28 cellular contexts compared by ENCODE assay signal in the genomic region with DNA sequence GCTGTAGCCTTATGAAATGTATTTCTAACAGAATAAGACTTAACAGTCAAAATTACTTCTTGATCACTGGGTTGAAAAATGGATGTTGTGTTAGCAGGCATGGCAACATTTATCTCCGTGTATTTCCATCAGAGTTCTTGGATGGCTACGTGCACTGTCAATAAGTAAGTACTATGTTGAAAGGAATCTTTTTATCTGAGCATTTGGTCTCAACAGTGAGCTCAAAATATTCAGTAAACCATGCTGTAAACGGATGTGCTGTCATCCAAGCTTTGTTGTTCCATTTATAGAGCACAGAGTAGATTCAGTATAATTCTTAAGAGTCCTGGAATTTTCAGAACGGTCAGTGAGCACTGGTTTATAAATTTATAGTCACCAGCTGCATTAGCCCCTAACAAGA. TPM values are rescaled to one million over a fixed set of nuclear protein-coding genes. Genes with fewer than 3 reads are reported as not detected.
DNase-seq lines count a peak whose midpoint lies in the region; ATAC-seq, FAIRE-seq and TF ChIP-seq lines count a peak whose summit lies in the region.
"Had no signal": no experiment of that assay in that cellular context is flagged by ENCODE, and none has a peak within 500 bp of the region (broad histone marks: within the 10 kb centered on the region; RNA-seq: fewer than 3 reads in every experiment).

No MANE protein-coding gene starts in this region.

- no peak overlapping the region for H2AK5ac ChIP-seq in IMR-90 (ENCODE audit: low read depth, low read length)

- TF ChIP-seq EP300 in stomach (IDR thresholded peaks at IDR 0.05) = no peak

- H3K14ac ChIP-seq in IMR-90 (replicated peaks; ENCODE audit: low read depth, low read length) = 0 out of 2 replicates have a peak overlapping the region, but pooled peaks have one; percentile 39

- H3K18ac ChIP-seq in IMR-90 (ENCODE audit: low read depth, low read length) = no peak overlapping the region

- DNase-seq in CD4-positive, alpha-beta T cell = no peak
- no peak for DNase-seq in IMR-90
- no peak for DNase-seq in left cardiac atrium
- no peak for DNase-seq in osteocyte (ENCODE audit: extremely low spot score, unreplicated experiment)
- DNase-seq in kidney = no peak
- no peak for DNase-seq in stomach
- DNase-seq: ACHN; activated CD8-positive, alpha-beta T cell treated with anti-CD3 and anti-CD28 coated beads for 36 hours; activated naive CD8-positive, alpha-beta T cell treated with anti-CD3 and anti-CD28 coated beads, Interleukin-2, amount 10 ng/mL, durations not matched to agents 7 days and 5 days; COR-L47; DMS79; dorsolateral prefrontal cortex; KG1; MG63; NCI-H2029 treated with DMSO at 0.1 percent for 48 hours; NCI-H2227 treated with DMSO at 0.1 percent for 48 hours; T-cell; upper lobe of left lung had no signal

- H3K27me3 ChIP-seq in CD4-positive, alpha-beta T cell (ENCODE audit: control insufficient read depth, insufficient read depth, low read length) = no peaks in the 10 kb centered on the region
- H3K27me3 ChIP-seq in IMR-90 (ENCODE audit: control insufficient read depth, insufficient read depth, low read length) (no peaks in the 10 kb centered on the region), stomach (no peaks in the 10 kb centered on the region)
- H3K27me3 ChIP-seq: BLaER1, dorsolateral prefrontal cortex, MG63, upper lobe of left lung had no signal

- H3K27me3 Mint-ChIP-seq in CD4-positive, alpha-beta T cell = no peaks in the 10 kb centered on the region
- H3K27me3 Mint-ChIP-seq in osteocyte (ENCODE audit: unreplicated experiment) = no peaks in the 10 kb centered on the region
- H3K27me3 Mint-ChIP-seq: activated CD8-positive, alpha-beta T cell treated with anti-CD3 and anti-CD28 coated beads for 36 hours; activated naive CD8-positive, alpha-beta T cell treated with anti-CD3 and anti-CD28 coated beads, Interleukin-2, amount 10 ng/mL, durations not matched to agents 7 days and 5 days; progenitor cell of endocrine pancreas; T-cell had no signal

- H2AK9ac ChIP-seq in IMR-90 (replicated peaks; ENCODE audit: low read depth, low read length, poor library complexity) = no peak overlapping the region

- no peak overlapping the region for H4K5ac ChIP-seq in IMR-90 (ENCODE audit: low read depth, low read length)

- peaks cover 74% of the 10 kb centered on the region for H3K36me3 Mint-ChIP-seq in CD4-positive, alpha-beta T cell (ENCODE audit: low read depth)
- peaks cover 21% of the 10 kb centered on the region for H3K36me3 Mint-ChIP-seq in osteocyte (ENCODE audit: unreplicated experiment)

- dilution Hi-C loops in IMR-90 (cut with HindIII; ENCODE audit: low sequenced_read_pairs, unreplicated experiment) = no loop called here

- intact Hi-C loops in CD4-positive, alpha-beta T cell (cut with DNase I, micrococcal nuclease) = no loop called here
- intact Hi-C loops in IMR-90 (cut with micrococcal nuclease) (no loop called here), left cardiac atrium (cut with DNase I) (no loop called here), kidney (cut with DNase I) (no loop called here), stomach (cut with DNase I; ENCODE audit: low total_unique reads) (no loop called here)

- CTCF ChIA-PET in CD4-positive, alpha-beta T cell (lab: Charles Lee) = interaction anchor here (0.9 to 1.0 kb wide), 2 partner anchors 11 to 16 kb away, joined by 3 to 4 read pairs; no protein-coding TSS in a partner anchor
- CTCF ChIA-PET in IMR-90 (lab: Yijun Ruan, JAX) = interaction anchor here (0.5 kb wide), 1 partner anchor 43 kb away, joined by 3 read pairs; no protein-coding TSS in a partner anchor

- no TSS peak for BruUV-seq in IMR-90 (replicated peaks; lab: Mats Ljungman, UMichigan)

- FAIRE-seq in kidney (lab: Jason Lieb, UNC) = no peak
- FAIRE-seq: frontal cortex, HTR-8/SVneo, RCC 7860, TTC549 had no signal

- in situ Hi-C loops in IMR-90 (cut with MboI; ENCODE audit: low sequenced_read_pairs) = no loop called here

- H3K9me3 Mint-ChIP-seq in CD4-positive, alpha-beta T cell = no peaks in the 10 kb centered on the region
- peaks cover 4% of the 10 kb centered on the region for H3K9me3 Mint-ChIP-seq in osteocyte (ENCODE audit: unreplicated experiment)

- no peak overlapping the region for H3K27ac Mint-ChIP-seq in CD4-positive, alpha-beta T cell
- peak overlapping the region; percentile 4 for H3K27ac Mint-ChIP-seq in osteocyte (ENCODE audit: unreplicated experiment)
- H3K27ac Mint-ChIP-seq: activated CD8-positive, alpha-beta T cell treated with anti-CD3 and anti-CD28 coated beads for 36 hours; activated naive CD8-positive, alpha-beta T cell treated with anti-CD3 and anti-CD28 coated beads, Interleukin-2, amount 10 ng/mL, durations not matched to agents 7 days and 5 days had no signal

- no peak for TF ChIP-seq RAD21 in IMR-90 (IDR thresholded peaks at IDR 0.05; ENCODE audit: low read length)

- no peak overlapping the region for H4K91ac ChIP-seq in IMR-90 (ENCODE audit: insufficient read depth, low read depth, low read length)

- H3K56ac ChIP-seq in IMR-90 (ENCODE audit: extremely low read depth, insufficient read depth, low read length) = no peak overlapping the region

- H3K36me3 ChIP-seq in IMR-90 (ENCODE audit: control insufficient read depth, insufficient read depth, low read length) = peaks cover 3% of the 10 kb centered on the region
- H3K36me3 ChIP-seq in kidney (ENCODE audit: control insufficient read depth in 1 of 2, insufficient read depth in 2 of 2, low read length in 2 of 2) = no peaks in the 10 kb centered on the region
- peaks cover 0 to 6% (median 0%) of the 10 kb centered on the region in 4 donors for H3K36me3 ChIP-seq in stomach

- H2BK20ac ChIP-seq in IMR-90 (ENCODE audit: low read depth, low read length) = no peak overlapping the region

- H3K4me3 ChIP-seq in IMR-90 (ENCODE audit: insufficient read depth, low read depth, low read length) (no peak overlapping the region), kidney (ENCODE audit: low read length in 2 of 2) (no peak overlapping the region), stomach (no peak overlapping the region)
- H3K4me3 ChIP-seq: BLaER1, dorsolateral prefrontal cortex, MG63, upper lobe of left lung had no signal

- peaks cover 34 to 65% of the 10 kb centered on the region in 2 experiments for H3K79me1 ChIP-seq in IMR-90 (ENCODE audit: low read depth in 1 of 2, low read length in 2 of 2)

- no peak overlapping the region for H2AFZ ChIP-seq in IMR-90 (replicated peaks; ENCODE audit: low read length, poor library complexity)

- no peak overlapping the region for H3K4ac ChIP-seq in IMR-90 (ENCODE audit: low read depth, low read length)

- H3K9me1 ChIP-seq in IMR-90 (ENCODE audit: insufficient read depth, low read length) = peaks cover 5% of the 10 kb centered on the region; the same call in 1 of the 2 replicates

- no peak for TF ChIP-seq CTCF in CD4-positive, alpha-beta T cell (IDR thresholded peaks at IDR 0.05)
- TF ChIP-seq CTCF in IMR-90 (conservative IDR thresholded peaks at IDR 0.05; ENCODE audit: low read depth, low read length) (no peak), osteocyte (IDR thresholded peaks at IDR 0.05) (no peak), kidney (IDR thresholded peaks at IDR 0.05; ENCODE audit: borderline replicate concordance, extremely low read depth, insufficient read depth) (no peak), stomach (IDR thresholded peaks at IDR 0.05) (no peak)

- H3K4me1 Mint-ChIP-seq in CD4-positive, alpha-beta T cell (ENCODE audit: low read depth) = peaks cover 92% of the 10 kb centered on the region
- peaks cover 88% of the 10 kb centered on the region for H3K4me1 Mint-ChIP-seq in osteocyte (ENCODE audit: unreplicated experiment)

- no peak overlapping the region for H3K27ac ChIP-seq in CD4-positive, alpha-beta T cell (ENCODE audit: low read depth, low read length)
- no peak overlapping the region for H3K27ac ChIP-seq in IMR-90 (ENCODE audit: insufficient read depth, low read length)
- no peak overlapping the region for H3K27ac ChIP-seq in kidney (ENCODE audit: low read depth in 2 of 2, low read length in 2 of 2)
- no peak overlapping the region for H3K27ac ChIP-seq in stomach
- H3K27ac ChIP-seq: BLaER1, dorsolateral prefrontal cortex, upper lobe of left lung had no signal

- no peak overlapping the region for H2BK120ac ChIP-seq in IMR-90 (ENCODE audit: low read depth, low read length)

- no peaks in the 10 kb centered on the region for H3K9me3 ChIP-seq in CD4-positive, alpha-beta T cell (ENCODE audit: control insufficient read depth, low read length)
- no peaks in the 10 kb centered on the region for H3K9me3 ChIP-seq in IMR-90 (ENCODE audit: control insufficient read depth, insufficient read depth, low read length)
- H3K9me3 ChIP-seq in kidney (ENCODE audit: control insufficient read depth in 1 of 2, low read length in 2 of 2) = no peaks in the 10 kb centered on the region
- no peaks in the 10 kb centered on the region for H3K9me3 ChIP-seq in stomach
- H3K9me3 ChIP-seq: MG63, upper lobe of left lung had no signal

- no peak overlapping the region for H3K23ac ChIP-seq in IMR-90 (ENCODE audit: low read depth, low read length)

- H3K4me2 ChIP-seq in IMR-90 (ENCODE audit: low read depth, low read length) = no peak overlapping the region
- H3K4me2 ChIP-seq: BLaER1 had no signal

- ATAC-seq in CD4-positive, alpha-beta T cell (ENCODE audit: poor library complexity) = no peak
- ATAC-seq in IMR-90 (ENCODE audit: low read depth) (no peak), left cardiac atrium (peak; percentile 15 to 49), HG02623 (IDR thresholded peaks at IDR 0.05; ENCODE audit: unreplicated experiment) (no peak), HG02884 (IDR thresholded peaks at IDR 0.05; ENCODE audit: unreplicated experiment) (no peak)
- ATAC-seq: activated CD4-positive, CD25-positive, alpha-beta regulatory T cell treated with anti-CD3 and anti-CD28 coated beads, Interleukin-2, amount 50 U/mL, for 24 hours; activated CD8-positive, alpha-beta T cell treated with anti-CD3 and anti-CD28 coated beads for 36 hours; HCT116; T-cell had no signal

- 100% methylated on average over 2 of the region's 4 CpGs; no CpG with 5 or more reads in 1 of the 2 experiments for WGBS in IMR-90 (ENCODE audit: extremely low coverage in 2 of 2, insufficient read length in 1 of 2), 2 experiments
- WGBS in stomach, 5 donors = 75 to 83% (median 83%) methylated on average over 4 of the region's 4 CpGs

- peak overlapping the region; percentile 43 for H2BK5ac ChIP-seq in IMR-90 (ENCODE audit: low read depth, low read length, poor library complexity, severe bottlenecking)

- H3K4me3 Mint-ChIP-seq in CD4-positive, alpha-beta T cell = peak overlapping the region; percentile 6
- H3K4me3 Mint-ChIP-seq in osteocyte (ENCODE audit: unreplicated experiment) = no peak overlapping the region
- H3K4me3 Mint-ChIP-seq: activated CD8-positive, alpha-beta T cell treated with anti-CD3 and anti-CD28 coated beads for 36 hours; activated naive CD8-positive, alpha-beta T cell treated with anti-CD3 and anti-CD28 coated beads, Interleukin-2, amount 10 ng/mL, durations not matched to agents 7 days and 5 days had no signal

- H2BK15ac ChIP-seq in IMR-90 (ENCODE audit: low read depth, low read length) = 0 out of 3 replicates have a peak overlapping the region, but pooled peaks have one; percentile 23

- peaks cover 54% of the 10 kb centered on the region for H4K20me1 ChIP-seq in IMR-90 (ENCODE audit: insufficient read depth, low read length)

- 0 out of 4 replicates have a peak overlapping the region, but pooled peaks of 1 of the 2 experiments have one; percentile 21 for H4K8ac ChIP-seq in IMR-90 (ENCODE audit: low read depth in 2 of 2, low read length in 2 of 2)

- H3K4me1 ChIP-seq in IMR-90 (ENCODE audit: control insufficient read depth, insufficient read depth, low read length) (peaks cover 11% of the 10 kb centered on the region), kidney (ENCODE audit: control insufficient read depth in 1 of 2, insufficient read depth in 1 of 2, low read depth in 1 of 2, low read length in 2 of 2) (no peaks in the 10 kb centered on the region), stomach (peaks cover 8 to 91% (median 48%) of the 10 kb centered on the region in 4 donors)
- H3K4me1 ChIP-seq: BLaER1 had no signal

- H3K9ac ChIP-seq in IMR-90 (ENCODE audit: low read depth, low read length) = no peak overlapping the region
- H3K9ac ChIP-seq in kidney (ENCODE audit: low read length in 2 of 2) = no peak overlapping the region
- H3K9ac ChIP-seq: BLaER1 had no signal

- TF ChIP-seq POLR2A in IMR-90 (IDR thresholded peaks at IDR 0.05; ENCODE audit: low read depth, low read length) = no peak
- no peak for TF ChIP-seq POLR2A in stomach (IDR thresholded peaks at IDR 0.05)

- POLR2A ChIA-PET in CD4-positive, alpha-beta T cell (lab: Charles Lee) = interaction anchor here (0.8 kb wide), 1 partner anchor 11 kb away, joined by 3 read pairs; no protein-coding TSS in a partner anchor
- POLR2A ChIA-PET in IMR-90 (lab: Charles Lee; ENCODE audit: unreplicated experiment) = no interaction called here

RNA-seq across cellular contexts. Expression of a gene that starts 15.5 kb away (rescaled TPM):
- total RNA-seq in CD4-positive, alpha-beta T cell = 100 to 1,000 TPM; 205 to 213 TPM
- total RNA-seq in IMR-90 (2012; rRNA removed) (70.4 and 90.3 TPM in 2 replicates), left cardiac atrium (10 to 100 TPM; 74.7 to 89.2 TPM), osteocyte (128 and 129 TPM in 2 replicates), kidney (129 TPM), stomach (100 to 1,000 TPM in 4 of 5 donors, 10 to 100 TPM in 1; 80.8 to 246 (median 128) TPM)
- polyA plus RNA-seq in IMR-90 (2012; rRNA removed) (32.0 and 33.9 TPM in 2 replicates), kidney (ENCODE audit: insufficient read depth, low read depth, low replicate concordance) (21.0 TPM), stomach (10 to 100 TPM; 17.4 to 27.5 (median 20.5) TPM)
- 5.1 and 8.4 TPM in 2 replicates for polyA plus RNA-seq in IMR-90 (2012; cell fraction: cytosol; rRNA removed)
- 6.6 and 82.0 TPM in 2 replicates for polyA plus RNA-seq in IMR-90 (2012; cell fraction: nucleus; rRNA removed; ENCODE audit: low replicate concordance)

Comparison
In these comparisons a context has a peak if more than half of its experiments do, and no peak if none do; other contexts are left out.
1. ATAC-seq: peak in left cardiac atrium (2 of 2); none in CD4-positive, alpha-beta T cell (single experiment), IMR-90 (single experiment), HG02623 (single experiment) and HG02884 (single experiment).